1 cellular context compared by ENCODE assay signal in genomic region chr12:120292661-120293531, GRCh38.
TF ChIP-seq lines count a peak whose summit lies in the region.

TSS of gene RNU4-1 (minus strand) at chr12:120293237.

TF ChIP-seq in HepG2, 621 proteins besides CTCF, POLR2A, EP300 and RAD21 (continued from another document and continues in another):
- TF ChIP-seq PRDM4 (CRISPR knock-in tag; IDR thresholded peaks at IDR 0.05; ENCODE audit: borderline replicate concordance) = no peak
- TF ChIP-seq ATF1 (CRISPR knock-in tag; IDR thresholded peaks at IDR 0.05) = peak; percentile 61; the same call in 1 of the 2 replicates
- TF ChIP-seq ZNF282 (IDR thresholded peaks at IDR 0.05; ENCODE audit: partially characterized antibody) = no peak
- peak; percentile 23; the same call in 1 of the 2 replicates for TF ChIP-seq FOXC1 (CRISPR knock-in tag; IDR thresholded peaks at IDR 0.05; ENCODE audit: borderline replicate concordance)
- TF ChIP-seq FOXO1 (CRISPR knock-in tag; IDR thresholded peaks at IDR 0.05) = no peak
- TF ChIP-seq STAG1 (CRISPR knock-in tag; IDR thresholded peaks at IDR 0.05) = 0 out of 2 replicates have a peak, but pooled peaks have one; percentile 1
- peak; percentile 27; the same call in 1 of the 2 replicates for TF ChIP-seq HOMEZ (CRISPR knock-in tag; IDR thresholded peaks at IDR 0.05; ENCODE audit: low read depth)
- peak; percentile 64 for TF ChIP-seq SALL1 (CRISPR knock-in tag; IDR thresholded peaks at IDR 0.05)
- TF ChIP-seq RELA (CRISPR knock-in tag; IDR thresholded peaks at IDR 0.05) = no peak
- TF ChIP-seq MAX (IDR thresholded peaks at IDR 0.05) = peak; percentile 64
- TF ChIP-seq ZNF562 (CRISPR knock-in tag; IDR thresholded peaks at IDR 0.05; ENCODE audit: borderline replicate concordance) = peak; percentile 80; the same call in 1 of the 2 replicates
- TF ChIP-seq ZNF619 (CRISPR knock-in tag; IDR thresholded peaks at IDR 0.05) = no peak
- TF ChIP-seq NFE2L1 (CRISPR knock-in tag; IDR thresholded peaks at IDR 0.05; ENCODE audit: borderline replicate concordance) = no peak
- no peak for TF ChIP-seq ZMAT5 (CRISPR knock-in tag; IDR thresholded peaks at IDR 0.05; ENCODE audit: borderline replicate concordance, low read depth)
- TF ChIP-seq ZBTB40 (IDR thresholded peaks at IDR 0.05) = no peak
- no peak; the same call in 1 of the 2 replicates for TF ChIP-seq ZBTB40 (CRISPR knock-in tag; IDR thresholded peaks at IDR 0.05)
- peak; percentile 57; the same call in 1 of the 2 replicates for TF ChIP-seq POGZ (CRISPR knock-in tag; IDR thresholded peaks at IDR 0.05)
- peak; percentile 95 for TF ChIP-seq ZNF232 (CRISPR knock-in tag; IDR thresholded peaks at IDR 0.05; ENCODE audit: borderline replicate concordance)
- TF ChIP-seq SNAPC5 (CRISPR knock-in tag; IDR thresholded peaks at IDR 0.05; ENCODE audit: borderline replicate concordance) = peak; percentile 100
- TF ChIP-seq RORA (CRISPR knock-in tag; IDR thresholded peaks at IDR 0.05) = no peak
- no peak for TF ChIP-seq ZNF569 (CRISPR knock-in tag; IDR thresholded peaks at IDR 0.05; ENCODE audit: borderline replicate concordance)
- TF ChIP-seq FUBP1 (CRISPR knock-in tag; IDR thresholded peaks at IDR 0.05; ENCODE audit: borderline replicate concordance) = no peak
- TF ChIP-seq GZF1 (CRISPR knock-in tag; IDR thresholded peaks at IDR 0.05) = 0 out of 2 replicates have a peak, but pooled peaks have one; percentile 63
- no peak; the same call in 1 of the 2 replicates for TF ChIP-seq FOXK1 (CRISPR knock-in tag; IDR thresholded peaks at IDR 0.05; ENCODE audit: borderline replicate concordance, low read depth)
- TF ChIP-seq ETS1 (CRISPR knock-in tag; IDR thresholded peaks at IDR 0.05) = no peak; the same call in 1 of the 2 replicates
- no peak for TF ChIP-seq ZNF12 (CRISPR knock-in tag; IDR thresholded peaks at IDR 0.05)
- TF ChIP-seq ZBTB7B (CRISPR knock-in tag; IDR thresholded peaks at IDR 0.05) = no peak
- TF ChIP-seq NBN (conservative IDR thresholded peaks at IDR 0.05) = no peak
- no peak for TF ChIP-seq SRSF1 (optimal IDR thresholded peaks at IDR 0.05; ENCODE audit: low read depth, low read length)
- peak; percentile 68; the same call in 1 of the 2 replicates for TF ChIP-seq NR2F2 (IDR thresholded peaks at IDR 0.05; ENCODE audit: borderline replicate concordance, low read depth)
- 0 out of 2 replicates have a peak, but pooled peaks have one; percentile 60 for TF ChIP-seq ZNF513 (CRISPR knock-in tag; conservative IDR thresholded peaks at IDR 0.05)
